In genomic region chr14:97408503-97408902, GRCh38 we compare ENCODE assay signal across 26 cellular contexts.
A peak's percentile ranks its signal among the peaks of the same experiment; 100 is the strongest.
DNase-seq lines count a peak whose midpoint lies in the region; ATAC-seq, FAIRE-seq and TF ChIP-seq lines count a peak whose summit lies in the region.
"Had no signal": no experiment of that assay in that cellular context is flagged by ENCODE, and none has a peak within 500 bp of the region (broad histone marks: within the 10 kb centered on the region; RNA-seq: fewer than 3 reads in every experiment).

No MANE protein-coding gene starts in this region.

- CTCF ChIA-PET in activated CD8-positive, alpha-beta memory T cell treated with anti-CD3 and anti-CD28 coated beads, Interleukin-2, amount 10 ng/mL, durations not matched to agents 7 days and 5 days (lab: Charles Lee) = interaction anchor here (0.7 to 0.9 kb wide), 2 partner anchors 9 to 233 kb away, joined by 3 read pairs; no protein-coding TSS in a partner anchor
- CTCF ChIA-PET in CD4-positive, alpha-beta memory T cell (lab: Charles Lee; ENCODE audit: partially characterized antibody) = no interaction called here
- CTCF ChIA-PET in GM12878 (lab: Yijun Ruan, JAX) = interaction anchor here (0.5 to 1.4 kb wide), 4 partner anchors 22 to 118 kb away, joined by 3 to 5 read pairs (median 4); no protein-coding TSS in a partner anchor

- H2AFZ ChIP-seq in GM12878 (ENCODE audit: control insufficient read depth, low read depth, low read length) = peak overlapping the region; percentile 65
- no peak overlapping the region for H2AFZ ChIP-seq in neural progenitor cell (replicated peaks)
- no peak overlapping the region for H2AFZ ChIP-seq in mesenchymal stem cell (ENCODE audit: low read depth, low read length)
- H2AFZ ChIP-seq: hepatocyte had no signal

- no peaks in the 10 kb centered on the region for H3K27me3 ChIP-seq in CD4-positive, alpha-beta memory T cell (ENCODE audit: insufficient read depth, low read length)
- H3K27me3 ChIP-seq in GM12878 (replicated peaks in 1 of 2; ENCODE audit: control insufficient read depth in 2 of 2, insufficient read depth in 2 of 2, low read length in 1 of 2) = no peaks in the 10 kb centered on the region
- H3K27me3 ChIP-seq in neural progenitor cell = peaks cover 38% of the 10 kb centered on the region
- H3K27me3 ChIP-seq in mesenchymal stem cell (ENCODE audit: control insufficient read depth in 1 of 2, insufficient read depth in 1 of 2, low read length in 2 of 2) = peaks cover 8 to 24% of the 10 kb centered on the region in 2 experiments

- no peak overlapping the region for H2AK5ac ChIP-seq in mesenchymal stem cell (ENCODE audit: low read length, severe bottlenecking)

- peak overlapping the region; percentile 1 for H3K27ac ChIP-seq in CD4-positive, alpha-beta memory T cell (ENCODE audit: low read depth, low read length)
- peak overlapping the region; percentile 61 for H3K27ac ChIP-seq in GM12878 (ENCODE audit: control insufficient read depth, insufficient read depth)
- H3K27ac ChIP-seq in neural progenitor cell = no peak overlapping the region
- H3K27ac ChIP-seq in mesenchymal stem cell (ENCODE audit: low read length, poor library complexity, severe bottlenecking) = no peak overlapping the region
- H3K27ac ChIP-seq: gastroesophageal sphincter, hepatocyte, right lobe of liver, upper lobe of right lung had no signal

- no peak overlapping the region for H2BK5ac ChIP-seq in mesenchymal stem cell (ENCODE audit: low read depth, low read length, poor library complexity, severe bottlenecking)

- no peaks in the 10 kb centered on the region for H3K9me3 Mint-ChIP-seq in activated CD8-positive, alpha-beta memory T cell treated with anti-CD3 and anti-CD28 coated beads, Interleukin-2, amount 10 ng/mL, durations not matched to agents 7 days and 5 days (ENCODE audit: low read depth)
- H3K9me3 Mint-ChIP-seq in CD4-positive, alpha-beta memory T cell = no peaks in the 10 kb centered on the region
- H3K9me3 Mint-ChIP-seq in neural progenitor cell = no peaks in the 10 kb centered on the region
- H3K9me3 Mint-ChIP-seq: H9 had no signal

- TF ChIP-seq CTCF in GM12878 (IDR thresholded peaks at IDR 0.05 in 2 of 3, conservative IDR thresholded peaks at IDR 0.05 in 1 of 3; ENCODE audit: control insufficient read depth in 2 of 3, extremely low read depth in 1 of 3, insufficient read depth in 1 of 3, low read depth in 3 of 3, low read length in 3 of 3) (no peak), neural progenitor cell (IDR thresholded peaks at IDR 0.05) (no peak)

- no peak overlapping the region for H2BK120ac ChIP-seq in mesenchymal stem cell (ENCODE audit: low read depth, low read length)

- TF ChIP-seq RAD21 in GM12878 (IDR thresholded peaks at IDR 0.05; ENCODE audit: insufficient read depth, low read depth, low read length) = no peak

- H3K79me2 ChIP-seq in GM12878 (ENCODE audit: control insufficient read depth, insufficient read depth, low read length) (no peaks in the 10 kb centered on the region), neural progenitor cell (ENCODE audit: low read depth) (no peaks in the 10 kb centered on the region)
- H3K79me2 ChIP-seq: hepatocyte had no signal

- peaks cover 29% of the 10 kb centered on the region for H3K4me1 Mint-ChIP-seq in activated CD8-positive, alpha-beta memory T cell treated with anti-CD3 and anti-CD28 coated beads, Interleukin-2, amount 10 ng/mL, durations not matched to agents 7 days and 5 days
- peaks cover 25 to 30% (median 27%) of the 10 kb centered on the region in 4 donors for H3K4me1 Mint-ChIP-seq in CD4-positive, alpha-beta memory T cell
- peaks cover 25% of the 10 kb centered on the region for H3K4me1 Mint-ChIP-seq in T-helper 17 cell
- peaks cover 13% of the 10 kb centered on the region for H3K4me1 Mint-ChIP-seq in neural progenitor cell

- TF ChIP-seq EP300 in GM12878 (IDR thresholded peaks at IDR 0.05; ENCODE audit: borderline replicate concordance in 1 of 2, control insufficient read depth in 1 of 2, low read depth in 2 of 2, low read length in 2 of 2) = no peak

- intact Hi-C loops in CD4-positive, alpha-beta memory T cell (cut with micrococcal nuclease) = loop anchor here (2.0 kb wide), 1 partner anchor 194 kb away; no protein-coding TSS in a partner anchor
- intact Hi-C loops in GM12878 (cut with micrococcal nuclease; ENCODE audit: unreplicated experiment) = loop anchor here (2.0 to 10.0 kb wide), 2 partner anchors 26 to 224 kb away; no protein-coding TSS in a partner anchor

- H2BK12ac ChIP-seq in mesenchymal stem cell (ENCODE audit: low read length in 2 of 2) = no peak overlapping the region

- no peak overlapping the region for H3K23ac ChIP-seq in mesenchymal stem cell (ENCODE audit: low read length in 2 of 2)

- 71% methylated on average over 2 of the region's 2 CpGs for whole genome bisulfite sequencing in GM12878 (ENCODE audit: insufficient coverage, insufficient replicate concordance, low lambda C conversion rate, missing lambda C conversion rate)
- 93% methylated on average over 2 of the region's 2 CpGs for WGBS in mesenchymal stem cell

- FAIRE-seq in GM12878 (lab: Jason Lieb, UNC) = peak; percentile 54
- FAIRE-seq: TTC549 had no signal

- no peaks in the 10 kb centered on the region for H4K20me1 ChIP-seq in GM12878 (ENCODE audit: control insufficient read depth, insufficient read depth)
- peaks cover 12% of the 10 kb centered on the region for H4K20me1 ChIP-seq in neural progenitor cell (ENCODE audit: low read depth)

- no peaks in the 10 kb centered on the region for H3K36me3 ChIP-seq in CD4-positive, alpha-beta memory T cell (ENCODE audit: insufficient read depth, low read length)
- H3K36me3 ChIP-seq in GM12878 (ENCODE audit: control insufficient read depth in 2 of 2, insufficient read depth in 2 of 2, low read length in 1 of 2) = no peaks in the 10 kb centered on the region
- no peaks in the 10 kb centered on the region for H3K36me3 ChIP-seq in neural progenitor cell
- no peaks in the 10 kb centered on the region for H3K36me3 ChIP-seq in mesenchymal stem cell (ENCODE audit: control insufficient read depth in 1 of 2, insufficient read depth in 2 of 2, low read depth in 1 of 2, low read length in 2 of 2)
- H3K36me3 ChIP-seq: BE2C, gastroesophageal sphincter, right lobe of liver, upper lobe of right lung had no signal

- H3K4me2 ChIP-seq in GM12878 (ENCODE audit: control insufficient read depth, insufficient read depth) (peak overlapping the region; percentile 55), neural progenitor cell (no peak overlapping the region), mesenchymal stem cell (ENCODE audit: low read length, poor library complexity, severe bottlenecking) (no peak overlapping the region)
- H3K4me2 ChIP-seq: hepatocyte had no signal

- POLR2A ChIA-PET in CD4-positive, alpha-beta memory T cell (lab: Charles Lee; ENCODE audit: partially characterized antibody) = interaction anchor here (0.6 to 1.9 kb wide), 11 partner anchors 13 to 570 kb away, joined by 3 to 7 read pairs (median 4); no protein-coding TSS in a partner anchor
- POLR2A ChIA-PET in GM12878 (lab: Charles Lee) = interaction anchor here (0.7 to 2.1 kb wide), 8 partner anchors 21 to 107 kb away, joined by 3 to 15 read pairs (median 4); no protein-coding TSS in a partner anchor

- RAD21 ChIA-PET in GM12878 (lab: Charles Lee; ENCODE audit: unreplicated experiment) = interaction anchor here (0.7 to 5.9 kb wide), 15 partner anchors 12 to 226 kb away, joined by 3 to 83 read pairs (median 4); no protein-coding TSS in a partner anchor

- H3K9ac ChIP-seq in GM12878 (ENCODE audit: control insufficient read depth, insufficient read depth, low read length) (no peak overlapping the region), neural progenitor cell (no peak overlapping the region), mesenchymal stem cell (ENCODE audit: low read length) (no peak overlapping the region)

- no peak overlapping the region for H3K14ac ChIP-seq in mesenchymal stem cell (ENCODE audit: low read length in 2 of 2)

- no TSS peak for BruUV-seq in GM12878 (replicated peaks; lab: Mats Ljungman, UMichigan)

- H3K9me3 ChIP-seq in CD4-positive, alpha-beta memory T cell (ENCODE audit: control insufficient read depth in 1 of 2, low read length in 2 of 2) = no peaks in the 10 kb centered on the region
- H3K9me3 ChIP-seq in T-helper 17 cell (ENCODE audit: control insufficient read depth, low read length, poor library complexity, severe bottlenecking) (no peaks in the 10 kb centered on the region), GM12878 (replicated peaks; ENCODE audit: control insufficient read depth, insufficient read depth, low read length) (no peaks in the 10 kb centered on the region), neural progenitor cell (ENCODE audit: low read depth) (no peaks in the 10 kb centered on the region), mesenchymal stem cell (ENCODE audit: control insufficient read depth, low read length) (no peaks in the 10 kb centered on the region)
- H3K9me3 ChIP-seq: BE2C, Caco-2, gastroesophageal sphincter, right lobe of liver, upper lobe of right lung had no signal

- H3K4ac ChIP-seq in mesenchymal stem cell (ENCODE audit: low read depth in 1 of 2, low read length in 2 of 2) = no peak overlapping the region

- peak overlapping the region; percentile 63 for H3K4me3 Mint-ChIP-seq in activated CD8-positive, alpha-beta memory T cell treated with anti-CD3 and anti-CD28 coated beads, Interleukin-2, amount 10 ng/mL, durations not matched to agents 7 days and 5 days
- peak overlapping the region; percentile 66 to 78 (median 76) for H3K4me3 Mint-ChIP-seq in CD4-positive, alpha-beta memory T cell
- H3K4me3 Mint-ChIP-seq in T-helper 17 cell = peak overlapping the region; percentile 81
- H3K4me3 Mint-ChIP-seq in neural progenitor cell = no peak overlapping the region
- H3K4me3 Mint-ChIP-seq: H9 had no signal

- no peaks in the 10 kb centered on the region for H3K79me1 ChIP-seq in mesenchymal stem cell (replicated peaks; ENCODE audit: low read length, poor library complexity, severe bottlenecking)

- no peaks in the 10 kb centered on the region for H3K36me3 Mint-ChIP-seq in activated CD8-positive, alpha-beta memory T cell treated with anti-CD3 and anti-CD28 coated beads, Interleukin-2, amount 10 ng/mL, durations not matched to agents 7 days and 5 days
- no peaks in the 10 kb centered on the region for H3K36me3 Mint-ChIP-seq in CD4-positive, alpha-beta memory T cell
- H3K36me3 Mint-ChIP-seq in T-helper 17 cell (ENCODE audit: low read depth) (peaks cover 4% of the 10 kb centered on the region), neural progenitor cell (no peaks in the 10 kb centered on the region)

- no peak for DNase-seq in activated CD8-positive, alpha-beta memory T cell treated with anti-CD3 and anti-CD28 coated beads, Interleukin-2, amount 10 ng/mL, durations not matched to agents 7 days and 5 days
- DNase-seq in activated CD8-positive, alpha-beta memory T cell treated with anti-CD3 and anti-CD28 coated beads, Interleukin-2, amount 50 U/mL, for 48 hours = no peak
- DNase-seq in CD4-positive, alpha-beta memory T cell = no peak
- DNase-seq in T-helper 17 cell (no peak), GM12878 (ENCODE audit: low read depth, low spot score) (peak; percentile 27), AG08396 (ENCODE audit: low spot score) (no peak), neural progenitor cell (ENCODE audit: low spot score) (no peak), mesenchymal stem cell (no peak)
- DNase-seq: activated CD4-positive, CD25-positive, alpha-beta regulatory T cell treated with anti-CD3 and anti-CD28 coated beads, Interleukin-2, amount 50 U/mL, for 72 hours; BE2C; Caco-2; dermis blood vessel endothelial cell; GDM1; H9; left cardiac atrium; NCI-H1092; NCI-H187; posterior cingulate gyrus; right lobe of liver; SHP77 treated with DMSO at 0.1 percent for 48 hours; SW 1271; upper lobe of right lung had no signal

- peaks cover 40% of the 10 kb centered on the region for H3K4me1 ChIP-seq in CD4-positive, alpha-beta memory T cell (ENCODE audit: insufficient read depth, low read length)
- peaks cover 13% of the 10 kb centered on the region for H3K4me1 ChIP-seq in GM12878 (ENCODE audit: control insufficient read depth, insufficient read depth, low read length)
- peaks cover 31% of the 10 kb centered on the region for H3K4me1 ChIP-seq in neural progenitor cell
- no peaks in the 10 kb centered on the region for H3K4me1 ChIP-seq in mesenchymal stem cell (ENCODE audit: control insufficient read depth, insufficient read depth, low read depth, low read length)
- H3K4me1 ChIP-seq: BE2C, Caco-2, upper lobe of right lung had no signal

- no peak overlapping the region for H3K4me3 ChIP-seq in CD4-positive, alpha-beta memory T cell (ENCODE audit: low read length in 2 of 2)
- H3K4me3 ChIP-seq in GM12878 (no peak overlapping the region), neural progenitor cell (no peak overlapping the region), mesenchymal stem cell (ENCODE audit: insufficient read depth in 1 of 2, low read depth in 1 of 2, low read length in 2 of 2) (no peak overlapping the region)
- H3K4me3 ChIP-seq: gastroesophageal sphincter, hepatocyte, right lobe of liver, upper lobe of right lung had no signal

- SMC1A ChIA-PET in GM12878 (lab: Charles Lee; ENCODE audit: uncharacterized antibody, unreplicated experiment) = interaction anchor here (0.7 to 8.7 kb wide), 13 partner anchors 11 to 165 kb away, joined by 3 to 115 read pairs (median 5); no protein-coding TSS in a partner anchor

- in situ Hi-C loops in GM12878 (cut with MboI) = no loop called here

- H3F3A ChIP-seq in neural progenitor cell (ENCODE audit: low read depth) = peaks cover 14% of the 10 kb centered on the region

- peak overlapping the region; percentile 88 for H3K27ac Mint-ChIP-seq in activated CD8-positive, alpha-beta memory T cell treated with anti-CD3 and anti-CD28 coated beads, Interleukin-2, amount 10 ng/mL, durations not matched to agents 7 days and 5 days
- peak overlapping the region; percentile 75 to 92 (median 88) for H3K27ac Mint-ChIP-seq in CD4-positive, alpha-beta memory T cell
- no peak overlapping the region for H3K27ac Mint-ChIP-seq in T-helper 17 cell
- no peak overlapping the region for H3K27ac Mint-ChIP-seq in neural progenitor cell

- H2BK15ac ChIP-seq in mesenchymal stem cell (ENCODE audit: low read depth, poor library complexity, severe bottlenecking) = no peak overlapping the region

- H4K91ac ChIP-seq in mesenchymal stem cell (ENCODE audit: low read length) = no peak overlapping the region

- TF ChIP-seq POLR2A in GM12878 (IDR thresholded peaks at IDR 0.05; ENCODE audit: low read depth, low read length) = no peak

- no peak overlapping the region for H4K8ac ChIP-seq in mesenchymal stem cell (ENCODE audit: low read length)

- H3K27me3 Mint-ChIP-seq in activated CD8-positive, alpha-beta memory T cell treated with anti-CD3 and anti-CD28 coated beads, Interleukin-2, amount 10 ng/mL, durations not matched to agents 7 days and 5 days = peaks cover 2% of the 10 kb centered on the region
- H3K27me3 Mint-ChIP-seq in CD4-positive, alpha-beta memory T cell = no peaks in the 10 kb centered on the region
- H3K27me3 Mint-ChIP-seq in T-helper 17 cell (peaks cover 5% of the 10 kb centered on the region), neural progenitor cell (ENCODE audit: insufficient read depth, low read depth) (peaks cover 1% of the 10 kb centered on the region)

- ATAC-seq in activated CD8-positive, alpha-beta memory T cell treated with anti-CD3 and anti-CD28 coated beads, Interleukin-2, amount 10 ng/mL, durations not matched to agents 7 days and 5 days = peak; percentile 31
- peak; percentile 38 for ATAC-seq in T-helper 17 cell
- ATAC-seq in GM12878 = peak; percentile 11; the same call in 2 of the 3 replicates
- ATAC-seq: gastroesophageal sphincter, left cardiac atrium, Panc1, right lobe of liver, upper lobe of right lung had no signal

- no peak overlapping the region for H3K18ac ChIP-seq in mesenchymal stem cell (ENCODE audit: low read depth in 1 of 2, low read length in 2 of 2)

Comparison
In these comparisons a context has a peak if more than half of its experiments do, and no peak if none do; other contexts are left out.
1. H3K27ac Mint-ChIP-seq: peak in activated CD8-positive, alpha-beta memory T cell treated with anti-CD3 and anti-CD28 coated beads, Interleukin-2, amount 10 ng/mL, durations not matched to agents 7 days and 5 days (single experiment) and CD4-positive, alpha-beta memory T cell (7 of 7); none in T-helper 17 cell (single experiment) and neural progenitor cell (single experiment).
2. H3K27ac ChIP-seq: peak in CD4-positive, alpha-beta memory T cell (single experiment) and GM12878 (single experiment); none in neural progenitor cell (single experiment) and mesenchymal stem cell (single experiment).
3. Peak in every context shown above with its lines, with median percentiles within 50 percentile points of each other: ATAC-seq.